In genomic region chr14:96393292-96393691, GRCh38 we compare ENCODE assay signal across 1 cellular context.
TF ChIP-seq lines count a peak whose summit lies in the region.

No MANE protein-coding gene starts in this region.

TF ChIP-seq in A549, 52 proteins besides CTCF, POLR2A, EP300 and RAD21 (continued from another document):
- no peak for TF ChIP-seq ATOH8 (CRISPR knock-in tag; IDR thresholded peaks at IDR 0.05; ENCODE audit: low read depth)
